Comparison of ENCODE assay signal across 18 cellular contexts in the genomic region with DNA sequence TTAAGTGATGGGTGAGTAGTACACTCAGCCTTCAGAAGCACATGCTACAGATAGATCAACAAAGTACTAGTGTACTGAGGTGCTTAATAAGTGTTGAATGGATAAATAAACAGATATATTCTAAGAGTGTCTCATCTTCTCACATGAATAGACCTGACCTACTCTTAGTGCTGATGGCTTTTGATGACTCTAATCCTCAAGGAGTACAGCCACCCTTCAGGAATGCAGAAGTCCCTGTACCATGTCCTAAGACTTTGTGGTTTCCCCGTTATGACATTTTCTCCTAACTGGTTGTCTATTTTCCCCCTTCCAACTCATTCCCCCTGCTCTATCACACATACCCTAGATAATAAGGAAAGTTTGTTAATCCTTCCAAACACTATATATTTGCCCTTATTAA.
"Had no signal": no experiment of that assay in that cellular context is flagged by ENCODE, and none has a peak within 500 bp of the region (broad histone marks: within the 10 kb centered on the region; RNA-seq: fewer than 3 reads in every experiment).

No MANE protein-coding gene starts in this region.

- H3K27ac ChIP-seq: ascending aorta, epithelial cell of prostate, gastroesophageal sphincter, tibial artery, uterus had no signal

- H3K27me3 ChIP-seq: ascending aorta, gastroesophageal sphincter, tibial artery, uterus had no signal

- H3K9me3 ChIP-seq: ascending aorta, gastroesophageal sphincter, tibial artery, uterus had no signal

- DNase-seq: activated CD4-positive, CD25-positive, alpha-beta regulatory T cell treated with anti-CD3 and anti-CD28 coated beads, Interleukin-2, amount 50 U/mL, for 72 hours; activated naive CD4-positive, alpha-beta T cell treated with Interleukin-2 at 50 U/mL for 16 hours; dermis blood vessel endothelial cell; effector memory CD8-positive, alpha-beta T cell; islet precursor cell; left ventricle myocardium superior; nucleus accumbens; right cardiac atrium; small intestine; stimulated activated CD4-positive, alpha-beta T cell treated with anti-CD3 and anti-CD28 coated beads, Interleukin-4, amount 100 ng/mL, for 24 hours; stimulated activated naive CD4-positive, alpha-beta T cell; T-helper 9 cell; tibial artery; uterus had no signal

- FAIRE-seq: small intestine had no signal

- H3K36me3 ChIP-seq: ascending aorta, gastroesophageal sphincter, uterus had no signal

- ATAC-seq: activated T-helper 17 cell treated with anti-CD3 and anti-CD28 coated beads, Interleukin-2, amount 50 U/mL, for 72 hours; effector memory CD8-positive, alpha-beta T cell; gastroesophageal sphincter; left ventricle myocardium superior; right cardiac atrium had no signal

- H3K4me3 ChIP-seq: ascending aorta, gastroesophageal sphincter, tibial artery, uterus had no signal

- H3K4me1 ChIP-seq: ascending aorta, gastroesophageal sphincter, tibial artery, uterus had no signal
